ENCODE assay signal across 8 cellular contexts in the genomic region with DNA sequence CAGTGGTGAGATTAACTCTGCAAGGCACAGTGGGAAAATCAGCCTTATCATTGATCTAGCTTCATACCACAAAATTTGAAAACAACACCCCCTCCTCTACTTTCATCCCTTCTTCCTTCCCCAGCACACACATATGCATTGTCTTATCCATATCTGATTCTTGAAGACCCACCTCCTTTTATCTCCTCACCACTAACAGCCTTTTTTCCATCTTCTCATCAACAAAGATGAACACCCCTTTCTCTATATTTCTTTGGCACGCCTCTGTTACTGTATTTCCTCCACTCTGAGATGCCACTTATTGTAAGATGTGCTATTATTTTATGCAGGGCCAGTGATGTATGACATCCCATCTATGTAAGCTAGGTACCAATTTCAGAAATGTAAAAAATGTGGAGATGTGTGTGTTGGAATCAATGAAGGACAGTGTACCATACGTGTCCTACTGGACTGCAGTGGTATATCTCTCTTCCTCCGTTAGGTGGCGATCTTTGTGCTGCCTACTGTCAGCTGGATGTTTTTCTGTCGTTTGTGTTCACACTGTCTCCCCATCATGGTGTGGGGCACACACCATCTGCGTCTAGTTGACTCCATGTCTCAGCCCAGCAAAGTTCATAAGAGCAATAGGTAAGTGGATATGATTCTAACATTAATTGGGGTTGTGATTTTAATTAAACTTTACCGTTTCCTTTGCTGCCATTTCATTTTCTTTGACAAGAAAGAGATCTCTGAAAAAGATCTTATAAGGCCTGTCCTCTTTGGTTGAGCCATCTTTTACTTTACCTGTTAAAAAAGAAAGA. TPM values are rescaled to one million over a fixed set of nuclear protein-coding genes. Genes with fewer than 3 reads are reported as not detected.
DNase-seq lines count a peak whose midpoint lies in the region; ATAC-seq and TF ChIP-seq lines count a peak whose summit lies in the region.

No MANE protein-coding gene starts in this region.

- TF ChIP-seq CTCF in AG04450 (IDR thresholded peaks at IDR 0.05; ENCODE audit: low read depth, low read length) = peak; percentile 91
- peak; percentile 73 for TF ChIP-seq CTCF in WTC11 (IDR thresholded peaks at IDR 0.05)
- TF ChIP-seq CTCF in stomach (IDR thresholded peaks at IDR 0.05) = peak in 5 of 7 experiments; percentile 58 to 76 (median 71)

- WGBS in stomach, 5 donors = 19 to 24% (median 22%) methylated on average over 7 of the region's 7 CpGs

- H3K36me3 Mint-ChIP-seq in WTC11 (no peaks in the 10 kb centered on the region), memory B cell (peaks cover 2% of the 10 kb centered on the region)

- no peaks in the 10 kb centered on the region for H3K9me3 ChIP-seq in AG04450 (ENCODE audit: control insufficient read depth, insufficient read depth, low read length)
- H3K9me3 ChIP-seq in stomach = no peaks in the 10 kb centered on the region

- no peaks in the 10 kb centered on the region for H3K27me3 Mint-ChIP-seq in WTC11 (ENCODE audit: low read depth)
- peaks cover 2% of the 10 kb centered on the region for H3K27me3 Mint-ChIP-seq in memory B cell

- CTCF ChIA-PET in AG04450 (lab: Charles Lee) = interaction anchor here (0.6 to 5.5 kb wide), 20 partner anchors 10 to 607 kb away, joined by 3 to 61 read pairs (median 4); a partner anchor contains a TSS
- CTCF ChIA-PET in WTC11 (lab: Charles Lee) = interaction anchor here (0.7 to 5.4 kb wide), 10 partner anchors 14 to 597 kb away, joined by 3 to 66 read pairs (median 8); a partner anchor contains a TSS

- no peaks in the 10 kb centered on the region for H3K4me1 Mint-ChIP-seq in WTC11
- H3K4me1 Mint-ChIP-seq in memory B cell = no peaks in the 10 kb centered on the region

- POLR2A ChIA-PET in AG04450 (lab: Yijun Ruan, JAX) (interaction anchor here (0.6 kb wide), 1 partner anchor 336 kb away, joined by 3 read pairs; no protein-coding TSS in a partner anchor), WTC11 (lab: Charles Lee) (interaction anchor here (0.6 kb wide), 1 partner anchor 41 kb away, joined by 3 read pairs; no protein-coding TSS in a partner anchor)

- DNase-seq in AG04450 (ENCODE audit: low read depth, low spot score) (no peak), NCI-H2171 (lab: John Stamatoyannopoulos, UW) (peak; percentile 7), WTC11 (ENCODE audit: low spot score) (peak; percentile 47), dermis microvascular lymphatic vessel endothelial cell (ENCODE audit: low read depth in 2 of 2) (peak; percentile 39 to 60), memory B cell (ENCODE audit: low spot score in 2 of 2) (peak; percentile 27 to 52), stomach (peak; percentile 30)

- H3K36me3 ChIP-seq in stomach = no peaks in the 10 kb centered on the region

- intact Hi-C loops in stomach (cut with DNase I; ENCODE audit: low total_unique reads) = no loop called here

- H3K4me3 Mint-ChIP-seq in WTC11 (no peak overlapping the region), memory B cell (no peak overlapping the region)

- TF ChIP-seq POLR2A in stomach (IDR thresholded peaks at IDR 0.05) = no peak

- H3K4me3 ChIP-seq in AG04450 (ENCODE audit: low read depth, low read length) = no peak overlapping the region
- no peak overlapping the region for H3K4me3 ChIP-seq in stomach

- ATAC-seq in GM18502 (IDR thresholded peaks at IDR 0.05; ENCODE audit: poor library complexity, unreplicated experiment) (peak; percentile 89), HG02981 (IDR thresholded peaks at IDR 0.05; ENCODE audit: unreplicated experiment) (peak; percentile 85), WTC11 (peak; percentile 99), memory B cell (ENCODE audit: low read depth) (peak; percentile 92)

- no peaks in the 10 kb centered on the region for H3K4me1 ChIP-seq in stomach

- no peak for TF ChIP-seq EP300 in stomach (IDR thresholded peaks at IDR 0.05)

- H3K27me3 ChIP-seq in AG04450 (ENCODE audit: control insufficient read depth, insufficient read depth, low read length) = peaks cover 11% of the 10 kb centered on the region
- H3K27me3 ChIP-seq in stomach = peaks cover 0 to 3% (median 0%) of the 10 kb centered on the region in 3 donors

- H3K9me3 Mint-ChIP-seq in WTC11 (peaks cover 17% of the 10 kb centered on the region), memory B cell (peaks cover 4% of the 10 kb centered on the region)

- no peak overlapping the region for H3K27ac ChIP-seq in AG04450 (ENCODE audit: low read depth, low read length)
- no peak overlapping the region for H3K27ac ChIP-seq in stomach

- H3K27ac Mint-ChIP-seq in WTC11 (no peak overlapping the region), memory B cell (no peak overlapping the region)

TF ChIP-seq in WTC11, 78 proteins besides CTCF, POLR2A, EP300 and RAD21:
- TF ChIP-seq, protein P1, sequence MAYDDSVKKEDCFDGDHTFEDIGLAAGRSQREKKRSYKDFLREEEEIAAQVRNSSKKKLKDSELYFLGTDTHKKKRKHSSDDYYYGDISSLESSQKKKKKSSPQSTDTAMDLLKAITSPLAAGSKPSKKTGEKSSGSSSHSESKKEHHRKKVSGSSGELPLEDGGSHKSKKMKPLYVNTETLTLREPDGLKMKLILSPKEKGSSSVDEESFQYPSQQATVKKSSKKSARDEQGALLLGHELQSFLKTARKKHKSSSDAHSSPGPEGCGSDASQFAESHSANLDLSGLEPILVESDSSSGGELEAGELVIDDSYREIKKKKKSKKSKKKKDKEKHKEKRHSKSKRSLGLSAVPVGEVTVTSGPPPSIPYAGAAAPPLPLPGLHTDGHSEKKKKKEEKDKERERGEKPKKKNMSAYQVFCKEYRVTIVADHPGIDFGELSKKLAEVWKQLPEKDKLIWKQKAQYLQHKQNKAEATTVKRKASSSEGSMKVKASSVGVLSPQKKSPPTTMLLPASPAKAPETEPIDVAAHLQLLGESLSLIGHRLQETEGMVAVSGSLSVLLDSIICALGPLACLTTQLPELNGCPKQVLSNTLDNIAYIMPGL (CRISPR knock-in tag; IDR thresholded peaks at IDR 0.05) = no peak
- TF ChIP-seq ETV6 (CRISPR knock-in tag; IDR thresholded peaks at IDR 0.05) = peak; percentile 40; the same call in 1 of the 2 replicates

RNA-seq across cellular contexts. Expression of a gene that starts 24.0 kb away (rescaled TPM):
- polyA plus RNA-seq in AG04450 (2011; rRNA removed) (not detected in 2 replicates), stomach (not detected)
- polyA minus RNA-seq in AG04450 (2011; rRNA and poly(A)+ RNA removed) = not detected in 2 replicates
- total RNA-seq in WTC11 (2021) (0.07 TPM in 1 of 3 replicates, not detected in the others), dermis microvascular lymphatic vessel endothelial cell (not detected in 2 replicates), stomach (not detected)

RNA-seq across cellular contexts. Expression of a gene that starts 24.7 kb away (rescaled TPM):
- 0.04 and 0.12 TPM in 2 replicates for polyA plus RNA-seq in AG04450 (2011; rRNA removed)
- polyA minus RNA-seq in AG04450 (2011; rRNA and poly(A)+ RNA removed) = 0.13 and 0.37 TPM in 2 replicates
- total RNA-seq in WTC11 (2021) = 0.62 to 1.6 TPM (median 1.1 TPM) in 3 replicates
- under 0.01 TPM in 2 replicates for total RNA-seq in dermis microvascular lymphatic vessel endothelial cell
- total RNA-seq in stomach = not detected
- under 1 TPM in 2 of 3 donors, not detected in 1; 0.23 to 0.37 TPM for polyA plus RNA-seq in stomach

RNA-seq across cellular contexts. Expression of a gene that starts 59.6 kb away (rescaled TPM):
- 12.7 and 21.4 TPM in 2 replicates for polyA plus RNA-seq in AG04450 (2011; rRNA removed)
- polyA minus RNA-seq in AG04450 (2011; rRNA and poly(A)+ RNA removed) = 6.3 and 6.6 TPM in 2 replicates
- total RNA-seq in WTC11 (2021) = 70.7 to 75.8 TPM (median 74.9 TPM) in 3 replicates
- total RNA-seq in dermis microvascular lymphatic vessel endothelial cell = 13.3 and 24.5 TPM in 2 replicates
- 10 to 100 TPM in 3 of 5 donors, not detected in 2; 10.9 to 34.8 (median 22.4) TPM for total RNA-seq in stomach
- polyA plus RNA-seq in stomach = 10 to 100 TPM; 27.5 to 55.4 (median 44.1) TPM
